Comparison of ENCODE assay signal across 16 cellular contexts in genomic region chr1:53291574-53291973, GRCh38. TPM values are rescaled to one million over a fixed set of nuclear protein-coding genes. Genes with fewer than 3 reads are reported as not detected.
DNase-seq lines count a peak whose midpoint lies in the region; TF ChIP-seq lines count a peak whose summit lies in the region.
"Had no signal": no experiment of that assay in that cellular context is flagged by ENCODE, and none has a peak within 500 bp of the region (broad histone marks: within the 10 kb centered on the region; RNA-seq: fewer than 3 reads in every experiment).

No MANE protein-coding gene starts in this region.

- no peaks in the 10 kb centered on the region for H3K27me3 ChIP-seq in BE2C
- no peaks in the 10 kb centered on the region for H3K27me3 ChIP-seq in endodermal cell (ENCODE audit: control insufficient read depth, insufficient read depth, low read length, poor library complexity, severe bottlenecking)
- no peaks in the 10 kb centered on the region for H3K27me3 ChIP-seq in tibial nerve
- no peaks in the 10 kb centered on the region for H3K27me3 ChIP-seq in SJCRH30
- H3K27me3 ChIP-seq: tibial artery had no signal

- peaks cover 11% of the 10 kb centered on the region for H3K4me1 ChIP-seq in BE2C
- peaks cover 37% of the 10 kb centered on the region for H3K4me1 ChIP-seq in endodermal cell (ENCODE audit: control insufficient read depth, insufficient read depth, low read length)
- H3K4me1 ChIP-seq in tibial nerve = peaks cover 0 to 38% (median 0%) of the 10 kb centered on the region in 4 donors
- peaks cover 15% of the 10 kb centered on the region for H3K4me1 ChIP-seq in SJCRH30

- 95 to 100% methylated on average over 1 to 2 of the region's 2 CpGs for WGBS in endodermal cell (ENCODE audit: insufficient coverage in 1 of 2, insufficient read length in 1 of 2), 2 experiments
- 100% methylated on average over 2 of the region's 2 CpGs for WGBS in tibial nerve, 2 donors

- TF ChIP-seq CTCF in BE2C (IDR thresholded peaks at IDR 0.05; ENCODE audit: low read depth, low read length) (peak; percentile 34), GM12865 (IDR thresholded peaks at IDR 0.05; ENCODE audit: insufficient read depth, low read depth, low read length, missing control alignments) (no peak), endodermal cell (conservative IDR thresholded peaks at IDR 0.05) (peak; percentile 52), tibial nerve (IDR thresholded peaks at IDR 0.05) (no peak)

- DNase-seq in BE2C = no peak
- peak; percentile 24 for DNase-seq in GM12865 (ENCODE audit: low read depth)
- peak; percentile 29 for DNase-seq in RKO (ENCODE audit: low spot score)
- no peak for DNase-seq in endodermal cell
- DNase-seq in stimulated activated CD4-positive, alpha-beta T cell treated with anti-CD3 and anti-CD28 coated beads, Interleukin-2, amount 100 ng/mL, for 48 hours = no peak
- DNase-seq in tibial nerve (ENCODE audit: low spot score in 2 of 2) = no peak
- no peak for DNase-seq in activated T-cell treated with anti-CD3 and anti-CD28 coated beads, Interleukin-2, amount 50 U/mL, for 1 hour
- no peak for DNase-seq in SJCRH30
- DNase-seq: activated CD4-positive, alpha-beta T cell treated with anti-CD3 and anti-CD28 coated beads for 36 hours; amniotic stem cell; DMS79 treated with DMSO at 0.1 percent for 48 hours; naive thymus-derived CD4-positive, alpha-beta T cell; NCI-H1092 treated with DMSO at 0.1 percent for 48 hours; tibial artery had no signal

- H3K27ac ChIP-seq in endodermal cell (ENCODE audit: low read depth, low read length) = no peak overlapping the region
- H3K27ac ChIP-seq in tibial nerve = no peak overlapping the region
- no peak overlapping the region for H3K27ac ChIP-seq in SJCRH30

- no peak for TF ChIP-seq EP300 in tibial nerve (IDR thresholded peaks at IDR 0.05)

- no peak overlapping the region for H3K27ac Mint-ChIP-seq in endodermal cell
- H3K27ac Mint-ChIP-seq: activated CD4-positive, alpha-beta T cell treated with anti-CD3 and anti-CD28 coated beads for 36 hours; activated T-helper 1 cell treated with anti-CD3 and anti-CD28 coated beads, Interleukin-12 subunit alpha, Interleukin-12 subunit beta, Interleukin-2, Interleukin-4 antibody, amounts not matched to agents 30 ng/mL and 10 ng/mL and 1 ng/mL, durations not matched to agents 14 hours and 24 hours and 36 hours had no signal

- H3K36me3 ChIP-seq in BE2C (no peaks in the 10 kb centered on the region), endodermal cell (ENCODE audit: control insufficient read depth, insufficient read depth, low read length) (no peaks in the 10 kb centered on the region), tibial nerve (no peaks in the 10 kb centered on the region), SJCRH30 (no peaks in the 10 kb centered on the region)
- H3K36me3 ChIP-seq: tibial artery had no signal

- H3K4me3 ChIP-seq in BE2C (ENCODE audit: low read depth, low read length) (no peak overlapping the region), GM12865 (ENCODE audit: low read depth, low read length) (no peak overlapping the region), endodermal cell (ENCODE audit: low read length) (no peak overlapping the region), tibial nerve (no peak overlapping the region), SJCRH30 (no peak overlapping the region)
- H3K4me3 ChIP-seq: coronary artery, tibial artery had no signal

- H3K9me3 ChIP-seq in BE2C (no peaks in the 10 kb centered on the region), endodermal cell (ENCODE audit: control insufficient read depth, low read length) (no peaks in the 10 kb centered on the region), tibial nerve (no peaks in the 10 kb centered on the region), SJCRH30 (replicated peaks) (no peaks in the 10 kb centered on the region)
- H3K9me3 ChIP-seq: tibial artery had no signal

- H3K9ac ChIP-seq in endodermal cell (ENCODE audit: extremely low read depth, low read length, poor library complexity, severe bottlenecking) = no peak overlapping the region

- H3K9me3 Mint-ChIP-seq in endodermal cell = no peaks in the 10 kb centered on the region
- H3K9me3 Mint-ChIP-seq: activated T-helper 1 cell treated with anti-CD3 and anti-CD28 coated beads, Interleukin-12 subunit alpha, Interleukin-12 subunit beta, Interleukin-2, Interleukin-4 antibody, amounts not matched to agents 30 ng/mL and 10 ng/mL and 1 ng/mL, durations not matched to agents 14 hours and 24 hours and 36 hours; naive thymus-derived CD4-positive, alpha-beta T cell had no signal

- H3K4me3 Mint-ChIP-seq in endodermal cell = no peak overlapping the region
- H3K4me3 Mint-ChIP-seq: activated CD4-positive, alpha-beta T cell treated with anti-CD3 and anti-CD28 coated beads for 36 hours; activated T-helper 1 cell treated with anti-CD3 and anti-CD28 coated beads, Interleukin-12 subunit alpha, Interleukin-12 subunit beta, Interleukin-2, Interleukin-4 antibody, amounts not matched to agents 30 ng/mL and 10 ng/mL and 1 ng/mL, durations not matched to agents 14 hours and 24 hours and 36 hours; naive thymus-derived CD4-positive, alpha-beta T cell had no signal

- peaks cover 12% of the 10 kb centered on the region for H3K36me3 Mint-ChIP-seq in endodermal cell (ENCODE audit: low read depth)

- no peak for TF ChIP-seq POLR2A in tibial nerve (IDR thresholded peaks at IDR 0.05)

- H3K4me1 Mint-ChIP-seq in endodermal cell = peaks cover 65% of the 10 kb centered on the region

- H3K27me3 Mint-ChIP-seq in endodermal cell (ENCODE audit: insufficient read depth) = no peaks in the 10 kb centered on the region
- H3K27me3 Mint-ChIP-seq: activated CD4-positive, alpha-beta T cell treated with anti-CD3 and anti-CD28 coated beads for 36 hours; naive thymus-derived CD4-positive, alpha-beta T cell had no signal

RNA-seq across cellular contexts. Expression of gene LRP8, which starts 36.3 kb away (rescaled TPM):
- 24.0 TPM for polyA plus RNA-seq in BE2C (2012; ENCODE audit: insufficient read depth, insufficient read length, low read depth)
- total RNA-seq in endodermal cell = 10 to 100 TPM; 29.1 to 39.6 TPM
- 35.6 TPM for polyA plus RNA-seq in endodermal cell (2013, experiment 1 of 2)
- 29.0 TPM for polyA plus RNA-seq in endodermal cell (2013, experiment 2 of 2)
- total RNA-seq in tibial nerve = 10 to 100 TPM in 1 of 4 donors, 1 to 10 TPM in 3; 2.2 to 15.0 (median 2.5) TPM
- 17.9 and 21.4 TPM in 2 replicates for total RNA-seq in SJCRH30 (2014; rRNA removed; shearing (Covaris generic))

RNA-seq across cellular contexts. Expression of gene MAGOH, which starts 53.3 kb away (rescaled TPM):
- 81.9 TPM for polyA plus RNA-seq in BE2C (2012; ENCODE audit: insufficient read depth, insufficient read length, low read depth)
- total RNA-seq in endodermal cell (10 to 100 TPM; 59.1 to 74.7 TPM), tibial nerve (10 to 100 TPM; 11.6 to 18.6 (median 16.8) TPM)
- 96.3 TPM for polyA plus RNA-seq in endodermal cell (2013, experiment 1 of 2)
- 78.8 TPM for polyA plus RNA-seq in endodermal cell (2013, experiment 2 of 2)
- total RNA-seq in SJCRH30 (2014; rRNA removed; shearing (Covaris generic)) = 119 and 121 TPM in 2 replicates

Comparison
In these comparisons a context has a peak if more than half of its experiments do, and no peak if none do; other contexts are left out.
1. DNase-seq: peak in GM12865 (single experiment) and RKO (single experiment); none in BE2C (single experiment), endodermal cell (single experiment), stimulated activated CD4-positive, alpha-beta T cell treated with anti-CD3 and anti-CD28 coated beads, Interleukin-2, amount 100 ng/mL, for 48 hours (0 of 2), tibial nerve (0 of 2), activated T-cell treated with anti-CD3 and anti-CD28 coated beads, Interleukin-2, amount 50 U/mL, for 1 hour (single experiment) and SJCRH30 (0 of 2).
2. CTCF ChIP-seq: peak in BE2C (single experiment) and endodermal cell (single experiment); none in GM12865 (single experiment) and tibial nerve (0 of 5).